Comparison of ENCODE assay signal across 8 cellular contexts in the genomic region with DNA sequence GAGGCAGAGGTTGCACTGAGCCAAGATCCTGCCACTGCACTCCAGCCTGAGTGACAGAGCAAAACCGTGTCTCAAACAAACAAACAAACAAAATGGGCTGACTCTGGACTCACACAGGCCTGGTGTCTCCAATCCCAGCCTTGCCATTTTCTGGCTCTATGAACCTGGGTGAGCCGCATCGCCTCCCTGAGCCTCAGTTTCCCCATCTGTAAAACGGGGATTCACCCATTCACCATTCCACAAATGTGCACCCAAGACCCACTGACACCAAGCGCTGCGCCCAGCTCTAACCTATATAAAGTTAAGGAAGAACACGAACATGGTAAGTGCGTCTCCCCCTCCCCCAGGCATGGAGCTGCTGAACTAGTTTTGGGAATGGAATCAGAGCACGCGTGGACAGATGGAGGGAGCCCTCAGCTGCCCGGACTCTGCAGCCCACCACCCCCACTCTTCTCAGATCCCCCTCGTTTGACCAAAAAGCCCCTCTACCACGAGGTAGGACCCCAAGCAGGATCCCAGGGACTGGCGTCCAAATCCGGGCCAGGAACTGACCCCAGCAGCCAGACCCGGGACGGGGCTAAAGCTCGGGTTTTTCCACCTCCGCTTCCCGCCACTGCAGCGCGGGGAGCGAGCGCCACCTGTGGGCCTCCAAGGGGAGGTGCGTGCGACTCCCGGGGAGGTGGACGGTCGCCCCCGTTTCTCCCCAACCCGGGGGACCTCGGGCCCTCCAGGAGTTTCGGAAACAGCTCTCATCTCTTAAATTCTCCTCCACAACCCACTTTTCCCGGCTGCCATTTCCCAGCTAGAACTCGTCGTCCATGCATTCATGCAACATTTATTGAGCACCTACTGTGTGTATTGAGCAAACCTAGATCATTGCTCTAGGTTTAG. TPM values are rescaled to one million over a fixed set of nuclear protein-coding genes. Genes with fewer than 3 reads are reported as not detected.
DNase-seq lines count a peak whose midpoint lies in the region; TF ChIP-seq lines count a peak whose summit lies in the region.

No MANE protein-coding gene starts in this region.

- H3K4me3 ChIP-seq in neutrophil (ENCODE audit: low read depth in 1 of 2, low read length in 1 of 2) = no peak overlapping the region

- peak; percentile 94 for TF ChIP-seq CTCF in neutrophil (IDR thresholded peaks at IDR 0.05)

- H3K4me1 ChIP-seq in neutrophil (ENCODE audit: control insufficient read depth in 1 of 2, insufficient read depth in 1 of 2, low read depth in 1 of 2, low read length in 1 of 2) = peaks cover 7 to 9% of the 10 kb centered on the region in 2 experiments

- H3K36me3 ChIP-seq in neutrophil = no peaks in the 10 kb centered on the region

- H3K9me3 ChIP-seq in neutrophil = no peaks in the 10 kb centered on the region

- H3K27ac ChIP-seq in neutrophil = no peak overlapping the region

- peaks cover 26% of the 10 kb centered on the region for H3K27me3 ChIP-seq in neutrophil

- DNase-seq in activated T-cell treated with anti-CD3 and anti-CD28 coated beads for 1 hour (ENCODE audit: low read depth) (peak; percentile 60), activated T-cell treated with anti-CD3 and anti-CD28 coated beads for 4 hours (no peak), NOMO-1 treated with DMSO at 0.1 percent for 48 hours (lab: John Stamatoyannopoulos, UW; ENCODE audit: unreplicated experiment) (peak; percentile 30), fibroblast of peridontal ligament (ENCODE audit: extremely low read depth) (peak; percentile 38), ureter (ENCODE audit: low spot score) (peak; percentile 63), NCI-H1694 (lab: John Stamatoyannopoulos, UW) (no peak)
- peak; percentile 32 to 52 for DNase-seq in activated T-helper 1 cell treated with anti-CD3 and anti-CD28 coated beads, Interleukin-2, amount 50 U/mL, for 16 hours (ENCODE audit: low read depth in 1 of 2, low spot score in 1 of 2)

RNA-seq across cellular contexts. Expression of a gene that starts 33.0 kb away (rescaled TPM):
- 52.0 TPM for total RNA-seq in ureter

Comparison
In these comparisons a context has a peak if more than half of its experiments do, and no peak if none do; other contexts are left out.
1. DNase-seq: peak in activated T-cell treated with anti-CD3 and anti-CD28 coated beads for 1 hour (single experiment), NOMO-1 treated with DMSO at 0.1 percent for 48 hours (single experiment), activated T-helper 1 cell treated with anti-CD3 and anti-CD28 coated beads, Interleukin-2, amount 50 U/mL, for 16 hours (2 of 2), fibroblast of peridontal ligament (single experiment) and ureter (single experiment); none in activated T-cell treated with anti-CD3 and anti-CD28 coated beads for 4 hours (single experiment) and NCI-H1694 (single experiment).